In the genomic region with DNA sequence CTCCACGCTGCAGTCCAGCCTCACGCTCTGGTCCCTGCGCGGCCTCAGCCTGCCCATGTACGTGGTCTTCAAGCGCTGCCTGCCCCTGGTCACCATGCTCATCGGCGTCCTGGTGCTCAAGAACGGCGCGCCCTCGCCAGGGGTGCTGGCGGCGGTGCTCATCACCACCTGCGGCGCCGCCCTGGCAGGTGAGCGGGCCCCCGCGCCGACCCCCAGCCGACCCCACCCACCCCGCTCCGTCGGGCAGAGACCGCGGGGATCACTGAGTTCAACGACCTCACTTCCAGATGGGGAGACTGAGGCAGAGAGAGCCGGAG, we compare ENCODE assay signal across 8 cellular contexts. TPM values are rescaled to one million over a fixed set of nuclear protein-coding genes. Genes with fewer than 3 reads are reported as not detected.
DNase-seq lines count a peak whose midpoint lies in the region; ATAC-seq and TF ChIP-seq lines count a peak whose summit lies in the region.

No MANE protein-coding gene starts in this region.

- H3K27me3 Mint-ChIP-seq in CD4-positive, alpha-beta T cell: peaks cover 71% of the 10 kb centered on the region
- peaks cover 77% of the 10 kb centered on the region for H3K27me3 Mint-ChIP-seq in dendritic cell treated with granulocyte-macrophage colony-stimulating factor and Interleukin-4, amounts not matched to agents 40 ng/mL and 50 ng/mL, for 4 days
- H3K27me3 Mint-ChIP-seq in nephron progenitor cell (ENCODE audit: low read depth, poor library complexity): peaks cover 73% of the 10 kb centered on the region

- H3K4me1 Mint-ChIP-seq in CD4-positive, alpha-beta T cell (ENCODE audit: low read depth): peaks cover 19% of the 10 kb centered on the region
- H3K4me1 Mint-ChIP-seq in dendritic cell treated with granulocyte-macrophage colony-stimulating factor and Interleukin-4, amounts not matched to agents 40 ng/mL and 50 ng/mL, for 4 days (ENCODE audit: low read depth): peaks cover 35% of the 10 kb centered on the region
- H3K4me1 Mint-ChIP-seq in nephron progenitor cell: peaks cover 19% of the 10 kb centered on the region

- H3K36me3 Mint-ChIP-seq in CD4-positive, alpha-beta T cell (ENCODE audit: low read depth): no peaks in the 10 kb centered on the region
- no peaks in the 10 kb centered on the region for H3K36me3 Mint-ChIP-seq in dendritic cell treated with granulocyte-macrophage colony-stimulating factor and Interleukin-4, amounts not matched to agents 40 ng/mL and 50 ng/mL, for 4 days (ENCODE audit: low read depth)
- no peaks in the 10 kb centered on the region for H3K36me3 Mint-ChIP-seq in nephron progenitor cell (ENCODE audit: low read depth)

- peaks cover 55% of the 10 kb centered on the region for H3K27me3 ChIP-seq in CD4-positive, alpha-beta T cell (ENCODE audit: control insufficient read depth, insufficient read depth, low read length)

- CTCF ChIA-PET in CD4-positive, alpha-beta T cell (lab: Charles Lee): interaction anchor here (1.2 kb wide), 1 partner anchor 130 kb away, joined by 3 read pairs; a partner anchor contains a TSS

- DNase-seq in CD4-positive, alpha-beta T cell: no peak
- DNase-seq in NCI-H146 (lab: John Stamatoyannopoulos, UW) (peak; percentile 93), nephron progenitor cell (no peak), NCI-H2107 (lab: John Stamatoyannopoulos, UW) (no peak), kidney glomerular epithelial cell (lab: John Stamatoyannopoulos, UW) (no peak)
- no peak for DNase-seq in NK-92 treated with Interleukin-12 subunit alpha and Interleukin-12 subunit beta, amount 100 ng/mL, for 24 hours (lab: John Stamatoyannopoulos, UW)

- peak overlapping the region; percentile 77 for H3K4me3 Mint-ChIP-seq in CD4-positive, alpha-beta T cell
- H3K4me3 Mint-ChIP-seq in dendritic cell treated with granulocyte-macrophage colony-stimulating factor and Interleukin-4, amounts not matched to agents 40 ng/mL and 50 ng/mL, for 4 days: peak overlapping the region; percentile 85
- H3K4me3 Mint-ChIP-seq in nephron progenitor cell: peak overlapping the region; percentile 84

- no peaks in the 10 kb centered on the region for H3K9me3 Mint-ChIP-seq in CD4-positive, alpha-beta T cell
- no peaks in the 10 kb centered on the region for H3K9me3 Mint-ChIP-seq in dendritic cell treated with granulocyte-macrophage colony-stimulating factor and Interleukin-4, amounts not matched to agents 40 ng/mL and 50 ng/mL, for 4 days
- H3K9me3 Mint-ChIP-seq in nephron progenitor cell: no peaks in the 10 kb centered on the region

- intact Hi-C loops in CD4-positive, alpha-beta T cell (cut with DNase I, micrococcal nuclease): no loop called here
- intact Hi-C loops in dendritic cell treated with granulocyte-macrophage colony-stimulating factor and Interleukin-4, amounts not matched to agents 40 ng/mL and 50 ng/mL, for 4 days (cut with micrococcal nuclease): loop anchor here (10.0 kb wide), 1 partner anchor 278 kb away; no protein-coding TSS in a partner anchor

- no peak for ATAC-seq in CD4-positive, alpha-beta T cell (ENCODE audit: poor library complexity)
- no peak for ATAC-seq in GM19023 (IDR thresholded peaks at IDR 0.05; ENCODE audit: unreplicated experiment)

- POLR2A ChIA-PET in CD4-positive, alpha-beta T cell (lab: Charles Lee): interaction anchor here (1.6 kb wide), 1 partner anchor 100 kb away, joined by 6 read pairs; a partner anchor contains a TSS

- H3K27ac ChIP-seq in CD4-positive, alpha-beta T cell (ENCODE audit: low read depth, low read length): no peak overlapping the region

- H3K9me3 ChIP-seq in CD4-positive, alpha-beta T cell (ENCODE audit: control insufficient read depth, low read length): no peaks in the 10 kb centered on the region

- no peak overlapping the region for H3K27ac Mint-ChIP-seq in CD4-positive, alpha-beta T cell
- no peak overlapping the region for H3K27ac Mint-ChIP-seq in dendritic cell treated with granulocyte-macrophage colony-stimulating factor and Interleukin-4, amounts not matched to agents 40 ng/mL and 50 ng/mL, for 4 days
- H3K27ac Mint-ChIP-seq in nephron progenitor cell: no peak overlapping the region

- no peak for TF ChIP-seq CTCF in CD4-positive, alpha-beta T cell (IDR thresholded peaks at IDR 0.05)
- no peak for TF ChIP-seq CTCF in nephron progenitor cell (IDR thresholded peaks at IDR 0.05)

RNA-seq across cellular contexts. Expression of a gene that starts 0.5 kb away (rescaled TPM):
- total RNA-seq in CD4-positive, alpha-beta T cell: not detected
